ENCODE assay signal across 8 cellular contexts in the genomic region with DNA sequence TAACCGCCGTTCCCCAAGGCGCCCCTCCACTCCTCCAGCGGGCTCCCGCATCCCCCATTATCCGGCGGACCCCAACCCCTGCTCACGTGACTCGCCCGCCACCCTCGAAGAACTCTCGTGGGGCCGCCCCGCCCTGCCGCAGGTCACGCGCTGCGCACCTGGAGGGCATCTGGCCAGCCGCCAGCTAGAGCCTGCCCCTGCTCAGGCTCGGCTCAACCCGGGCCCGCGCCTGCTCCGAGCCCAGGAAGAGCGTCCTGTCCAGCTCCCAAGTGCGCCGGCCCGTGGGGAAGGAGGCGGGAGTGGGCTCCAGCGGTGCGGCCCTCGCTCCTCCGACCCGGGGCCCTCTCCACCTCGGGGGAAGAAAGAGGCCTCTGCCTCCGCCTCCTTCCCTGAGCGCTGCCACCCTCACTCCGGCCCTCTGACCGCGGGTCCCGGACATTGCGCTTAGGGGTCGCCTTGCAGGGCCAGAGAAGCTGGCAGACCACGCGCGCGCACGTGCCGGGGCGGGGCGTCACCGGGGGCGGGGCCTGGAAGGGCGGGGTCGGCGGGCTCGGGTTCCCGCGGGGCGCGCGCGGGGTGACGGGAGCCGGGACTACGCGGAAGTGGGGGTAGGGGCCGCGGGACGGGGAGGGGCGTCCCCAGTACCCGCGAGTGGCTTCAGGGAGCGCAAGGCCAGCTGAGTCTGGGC. TPM values are rescaled to one million over a fixed set of nuclear protein-coding genes. Genes with fewer than 3 reads are reported as not detected.
DNase-seq lines count a peak whose midpoint lies in the region; ATAC-seq and TF ChIP-seq lines count a peak whose summit lies in the region.

No MANE protein-coding gene starts in this region.

- peak overlapping the region; percentile 96 for H3K4me3 ChIP-seq in HUES6 (ENCODE audit: low read depth, low read length)
- peak overlapping the region; percentile 55 to 84 (median 80) for H3K4me3 ChIP-seq in Peyer's patch
- peak overlapping the region; percentile 68 for H3K4me3 ChIP-seq in fibroblast of mammary gland (ENCODE audit: control insufficient read depth, low read depth, low read length)

- H3K27me3 ChIP-seq in HUES6 (ENCODE audit: control insufficient read depth, insufficient read depth, low read length): no peaks in the 10 kb centered on the region
- H3K27me3 ChIP-seq in Peyer's patch: no peaks in the 10 kb centered on the region

- H3K36me3 Mint-ChIP-seq in Calu3 (ENCODE audit: insufficient read depth, unreplicated experiment) (peaks cover 22% of the 10 kb centered on the region), nephron (ENCODE audit: low read depth) (no peaks in the 10 kb centered on the region)
- H3K36me3 Mint-ChIP-seq in activated T-helper 2 cell treated with anti-CD3 and anti-CD28 coated beads, Interferon-gamma antibody, Interleukin-2, Interleukin-4, amounts not matched to agents 10 μg/mL and 5 μg/mL and 100 μg/mL, durations not matched to agents 14 hours and 24 hours and 36 hours (ENCODE audit: low read depth): peaks cover 4% of the 10 kb centered on the region

- no TSS peak for BruUV-seq in Calu3 (replicated peaks; lab: Mats Ljungman, UMichigan)

- ATAC-seq in GM21423 (IDR thresholded peaks at IDR 0.05; ENCODE audit: unreplicated experiment): peak; percentile 62

- H3K4me1 ChIP-seq in HUES6 (ENCODE audit: control insufficient read depth, insufficient read depth, low read length) (no peaks in the 10 kb centered on the region; the same call in 1 of the 2 replicates), Peyer's patch (peaks cover 0 to 11% (median 3%) of the 10 kb centered on the region in 4 donors)

- H3K27ac Mint-ChIP-seq in Calu3 (ENCODE audit: unreplicated experiment): peak overlapping the region; percentile 70
- H3K27ac Mint-ChIP-seq in activated T-helper 2 cell treated with anti-CD3 and anti-CD28 coated beads, Interferon-gamma antibody, Interleukin-2, Interleukin-4, amounts not matched to agents 10 μg/mL and 5 μg/mL and 100 μg/mL, durations not matched to agents 14 hours and 24 hours and 36 hours: peak overlapping the region; percentile 89
- peak overlapping the region; percentile 73 to 90 (median 87) for H3K27ac Mint-ChIP-seq in nephron

- H3K36me3 ChIP-seq in HUES6 (ENCODE audit: control insufficient read depth, insufficient read depth, low read length) (no peaks in the 10 kb centered on the region), Peyer's patch (no peaks in the 10 kb centered on the region)

- peak overlapping the region; percentile 88 for H3K9ac ChIP-seq in HUES6 (ENCODE audit: low read length)

- TF ChIP-seq POLR2A in Peyer's patch (IDR thresholded peaks at IDR 0.05): peak in 1 of 2 donors; percentile 28

- intact Hi-C loops in Calu3 (cut with micrococcal nuclease; ENCODE audit: unreplicated experiment): no loop called here
- intact Hi-C loops in activated T-helper 2 cell treated with anti-CD3 and anti-CD28 coated beads, Interferon-gamma antibody, Interleukin-2, Interleukin-4, amounts not matched to agents 10 μg/mL and 5 μg/mL and 100 μg/mL, durations not matched to agents 14 hours and 24 hours and 36 hours (cut with micrococcal nuclease): loop anchor here (1.0 to 2.0 kb wide), 5 partner anchors 28 to 288 kb away; a partner anchor contains a TSS

- CTCF ChIA-PET in Calu3 (lab: Charles Lee): interaction anchor here (0.7 to 1.7 kb wide), 6 partner anchors 10 to 330 kb away, joined by 3 to 20 read pairs (median 4); a partner anchor contains a TSS

- H3K4me3 Mint-ChIP-seq in Calu3 (ENCODE audit: low read depth, unreplicated experiment): peak overlapping the region; percentile 80
- peak overlapping the region; percentile 87 for H3K4me3 Mint-ChIP-seq in activated T-helper 2 cell treated with anti-CD3 and anti-CD28 coated beads, Interferon-gamma antibody, Interleukin-2, Interleukin-4, amounts not matched to agents 10 μg/mL and 5 μg/mL and 100 μg/mL, durations not matched to agents 14 hours and 24 hours and 36 hours (ENCODE audit: low read depth)
- H3K4me3 Mint-ChIP-seq in nephron: peak overlapping the region; percentile 82 to 90 (median 88)

- H3K9me3 ChIP-seq in HUES6 (ENCODE audit: control insufficient read depth, insufficient read depth, low read depth, low read length) (no peaks in the 10 kb centered on the region), Peyer's patch (no peaks in the 10 kb centered on the region)

- H3K27ac ChIP-seq in HUES6 (ENCODE audit: low read depth, low read length) (peak overlapping the region; percentile 80), Peyer's patch (peak overlapping the region; percentile 91 to 99 (median 94))

- H3K4me1 Mint-ChIP-seq in Calu3 (ENCODE audit: low read depth, unreplicated experiment) (no peaks in the 10 kb centered on the region), nephron (peaks cover 5% of the 10 kb centered on the region)
- peaks cover 21% of the 10 kb centered on the region for H3K4me1 Mint-ChIP-seq in activated T-helper 2 cell treated with anti-CD3 and anti-CD28 coated beads, Interferon-gamma antibody, Interleukin-2, Interleukin-4, amounts not matched to agents 10 μg/mL and 5 μg/mL and 100 μg/mL, durations not matched to agents 14 hours and 24 hours and 36 hours (ENCODE audit: low read depth)

- H3K9me3 Mint-ChIP-seq in Calu3 (ENCODE audit: low read depth, unreplicated experiment) (no peaks in the 10 kb centered on the region), nephron (no peaks in the 10 kb centered on the region)
- H3K9me3 Mint-ChIP-seq in activated T-helper 2 cell treated with anti-CD3 and anti-CD28 coated beads, Interferon-gamma antibody, Interleukin-2, Interleukin-4, amounts not matched to agents 10 μg/mL and 5 μg/mL and 100 μg/mL, durations not matched to agents 14 hours and 24 hours and 36 hours: no peaks in the 10 kb centered on the region

- no peaks in the 10 kb centered on the region for H3K27me3 Mint-ChIP-seq in Calu3 (ENCODE audit: unreplicated experiment)
- no peaks in the 10 kb centered on the region for H3K27me3 Mint-ChIP-seq in activated T-helper 2 cell treated with anti-CD3 and anti-CD28 coated beads, Interferon-gamma antibody, Interleukin-2, Interleukin-4, amounts not matched to agents 10 μg/mL and 5 μg/mL and 100 μg/mL, durations not matched to agents 14 hours and 24 hours and 36 hours (ENCODE audit: low read depth)
- H3K27me3 Mint-ChIP-seq in nephron (ENCODE audit: low read depth): no peaks in the 10 kb centered on the region

- TF ChIP-seq CTCF in Calu3 (IDR thresholded peaks at IDR 0.05; ENCODE audit: unreplicated experiment) (peak; percentile 18), Peyer's patch (IDR thresholded peaks at IDR 0.05) (no peak), fibroblast of mammary gland (conservative IDR thresholded peaks at IDR 0.05; ENCODE audit: control insufficient read depth, insufficient read depth, low read depth, low read length) (no peak), nephron (IDR thresholded peaks at IDR 0.05; ENCODE audit: unreplicated experiment in 3 of 3) (peak in 2 of 3 experiments; percentile 27 to 44)

- DNase-seq in Calu3 (peak; percentile 86), Peyer's patch (peak; percentile 85 to 97 (median 95)), fibroblast of mammary gland (ENCODE audit: low read depth) (peak; percentile 57)
- DNase-seq in activated T-helper 2 cell treated with anti-CD3 and anti-CD28 coated beads, Interferon-gamma antibody, Interleukin-2, Interleukin-4, amounts not matched to agents 10 μg/mL and 5 μg/mL and 100 μg/mL, durations not matched to agents 14 hours and 24 hours and 36 hours (ENCODE audit: low spot score): peak; percentile 85
- DNase-seq in stimulated activated naive CD4-positive, alpha-beta T cell treated with Interleukin-2 at 50 U/mL for 16 hours (lab: John Stamatoyannopoulos, UW): peak; percentile 83

RNA-seq across cellular contexts. Expression of a gene that starts 28.4 kb away (rescaled TPM):
- total RNA-seq in Calu3 (2022): 269 and 290 TPM in 2 replicates
- 100 to 1,000 TPM; 127 to 230 (median 147) TPM for total RNA-seq in Peyer's patch
- 579 and 591 TPM in 2 replicates for total RNA-seq in activated T-helper 2 cell treated with anti-CD3 and anti-CD28 coated beads, Interferon-gamma antibody, Interleukin-2, Interleukin-4, amounts not matched to agents 10 μg/mL and 5 μg/mL and 100 μg/mL, durations not matched to agents 14 hours and 24 hours and 36 hours

RNA-seq across cellular contexts. Expression of a gene that starts 28.9 kb away (rescaled TPM):
- 25.8 and 28.1 TPM in 2 replicates for total RNA-seq in Calu3 (2022)
- total RNA-seq in Peyer's patch: 100 to 1,000 TPM in 3 of 4 donors, 10 to 100 TPM in 1; 69.3 to 311 (median 292) TPM
- total RNA-seq in activated T-helper 2 cell treated with anti-CD3 and anti-CD28 coated beads, Interferon-gamma antibody, Interleukin-2, Interleukin-4, amounts not matched to agents 10 μg/mL and 5 μg/mL and 100 μg/mL, durations not matched to agents 14 hours and 24 hours and 36 hours: 190 and 199 TPM in 2 replicates

Comparison
In these comparisons a context has a peak if more than half of its experiments do, and no peak if none do; other contexts are left out.
1. Peak in every context shown above with its lines: DNase-seq, ATAC-seq, H3K4me3 ChIP-seq and H3K27ac ChIP-seq.
2. CTCF ChIP-seq: peak in Calu3 (single experiment) and nephron (2 of 3); none in Peyer's patch (0 of 6) and fibroblast of mammary gland (single experiment).